In genomic region chr7:98836811-98837631, GRCh38 we compare ENCODE assay signal across 1 cellular context.
TF ChIP-seq lines count a peak whose summit lies in the region.

No MANE protein-coding gene starts in this region.

TF ChIP-seq in K562, 482 proteins besides CTCF, POLR2A, EP300 and RAD21:
- TF ChIP-seq ARID2 (IDR thresholded peaks at IDR 0.05) (0 out of 2 replicates have a peak, but pooled peaks have one; percentile 29), CC2D1A (IDR thresholded peaks at IDR 0.05) (0 out of 2 replicates have a peak, but pooled peaks have one; percentile 61), SMC3 (conservative IDR thresholded peaks at IDR 0.05; ENCODE audit: insufficient read depth, low read depth, low read length) (peak; percentile 70), TFAP4 (CRISPR knock-in tag; IDR thresholded peaks at IDR 0.05; ENCODE audit: borderline replicate concordance) (peak; percentile 45; the same call in 1 of the 2 replicates), RB1 (IDR thresholded peaks at IDR 0.05; ENCODE audit: low read depth) (0 out of 2 replicates have a peak, but pooled peaks have one; percentile 19), FOS (IDR thresholded peaks at IDR 0.05; ENCODE audit: extremely low read depth, insufficient read length) (no peak), ARID3A (IDR thresholded peaks at IDR 0.05; ENCODE audit: borderline replicate concordance, low read depth, low read length) (no peak), SREBF2 (CRISPR knock-in tag; IDR thresholded peaks at IDR 0.05) (no peak)
- TF ChIP-seq, protein P1, sequence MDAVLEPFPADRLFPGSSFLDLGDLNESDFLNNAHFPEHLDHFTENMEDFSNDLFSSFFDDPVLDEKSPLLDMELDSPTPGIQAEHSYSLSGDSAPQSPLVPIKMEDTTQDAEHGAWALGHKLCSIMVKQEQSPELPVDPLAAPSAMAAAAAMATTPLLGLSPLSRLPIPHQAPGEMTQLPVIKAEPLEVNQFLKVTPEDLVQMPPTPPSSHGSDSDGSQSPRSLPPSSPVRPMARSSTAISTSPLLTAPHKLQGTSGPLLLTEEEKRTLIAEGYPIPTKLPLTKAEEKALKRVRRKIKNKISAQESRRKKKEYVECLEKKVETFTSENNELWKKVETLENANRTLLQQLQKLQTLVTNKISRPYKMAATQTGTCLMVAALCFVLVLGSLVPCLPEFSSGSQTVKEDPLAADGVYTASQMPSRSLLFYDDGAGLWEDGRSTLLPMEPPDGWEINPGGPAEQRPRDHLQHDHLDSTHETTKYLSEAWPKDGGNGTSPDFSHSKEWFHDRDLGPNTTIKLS (IDR thresholded peaks at IDR 0.05; ENCODE audit: borderline replicate concordance, low read depth): no peak
- TF ChIP-seq, protein P2, sequence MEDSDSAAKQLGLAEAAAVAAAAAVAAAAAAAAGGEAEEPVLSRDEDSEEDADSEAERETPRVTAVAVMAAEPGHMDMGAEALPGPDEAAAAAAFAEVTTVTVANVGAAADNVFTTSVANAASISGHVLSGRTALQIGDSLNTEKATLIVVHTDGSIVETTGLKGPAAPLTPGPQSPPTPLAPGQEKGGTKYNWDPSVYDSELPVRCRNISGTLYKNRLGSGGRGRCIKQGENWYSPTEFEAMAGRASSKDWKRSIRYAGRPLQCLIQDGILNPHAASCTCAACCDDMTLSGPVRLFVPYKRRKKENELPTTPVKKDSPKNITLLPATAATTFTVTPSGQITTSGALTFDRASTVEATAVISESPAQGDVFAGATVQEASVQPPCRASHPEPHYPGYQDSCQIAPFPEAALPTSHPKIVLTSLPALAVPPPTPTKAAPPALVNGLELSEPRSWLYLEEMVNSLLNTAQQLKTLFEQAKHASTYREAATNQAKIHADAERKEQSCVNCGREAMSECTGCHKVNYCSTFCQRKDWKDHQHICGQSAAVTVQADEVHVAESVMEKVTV (CRISPR knock-in tag; IDR thresholded peaks at IDR 0.05): 0 out of 2 replicates have a peak, but pooled peaks have one; percentile 40
